1 cellular context compared by ENCODE assay signal in the genomic region with DNA sequence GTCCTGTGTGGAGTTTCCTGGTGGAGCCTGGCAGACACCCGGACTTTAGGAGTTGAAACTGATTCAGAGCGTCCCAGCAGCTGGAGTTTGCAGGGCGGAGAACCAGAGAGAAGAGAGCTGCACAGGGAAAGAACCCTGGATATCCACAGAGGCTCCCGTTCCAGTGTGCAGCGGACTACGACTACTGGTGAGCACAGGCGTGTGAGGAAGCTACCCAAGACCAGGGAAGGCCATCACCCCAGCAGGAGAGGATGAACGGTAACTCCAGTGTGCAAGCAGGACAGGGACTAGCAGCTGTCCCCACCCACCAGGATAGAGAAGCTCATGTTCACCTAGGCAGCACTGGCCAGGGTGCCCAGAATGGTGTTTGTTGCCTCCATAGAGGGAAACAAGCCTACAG.
TF ChIP-seq lines count a peak whose summit lies in the region.

No MANE protein-coding gene starts in this region.

TF ChIP-seq in K562, 482 proteins besides CTCF, POLR2A, EP300 and RAD21:
- TF ChIP-seq ZBTB8A (IDR thresholded peaks at IDR 0.05; ENCODE audit: partially characterized antibody) (no peak), SUPT5H (IDR thresholded peaks at IDR 0.05) (peak; percentile 32; the same call in 1 of the 2 replicates)
